Comparison of ENCODE assay signal across 2 cellular contexts in genomic region chr6:56663344-56663743, GRCh38.
TF ChIP-seq lines count a peak whose summit lies in the region.

No MANE protein-coding gene starts in this region.

TF ChIP-seq in A549, 52 proteins besides CTCF, POLR2A, EP300 and RAD21:
- TF ChIP-seq KDM5A (IDR thresholded peaks at IDR 0.05) (no peak), HES2 (IDR thresholded peaks at IDR 0.05) (no peak), EHF (CRISPR knock-in tag; IDR thresholded peaks at IDR 0.05) (no peak), ZFP36 (IDR thresholded peaks at IDR 0.05; ENCODE audit: borderline replicate concordance, partially characterized antibody) (no peak), ESRRA (IDR thresholded peaks at IDR 0.05; ENCODE audit: borderline replicate concordance, low read length) (no peak), HDAC2 (IDR thresholded peaks at IDR 0.05) (no peak), TP53 (CRISPR knock-in tag; IDR thresholded peaks at IDR 0.05) (no peak), NFE2L2 (conservative IDR thresholded peaks at IDR 0.05; ENCODE audit: low read length) (no peak), RARB (CRISPR knock-in tag; IDR thresholded peaks at IDR 0.05) (no peak), HOXB13 (CRISPR knock-in tag; IDR thresholded peaks at IDR 0.05; ENCODE audit: low read depth) (no peak), MAX (IDR thresholded peaks at IDR 0.05) (no peak)
- TF ChIP-seq, protein P1, sequence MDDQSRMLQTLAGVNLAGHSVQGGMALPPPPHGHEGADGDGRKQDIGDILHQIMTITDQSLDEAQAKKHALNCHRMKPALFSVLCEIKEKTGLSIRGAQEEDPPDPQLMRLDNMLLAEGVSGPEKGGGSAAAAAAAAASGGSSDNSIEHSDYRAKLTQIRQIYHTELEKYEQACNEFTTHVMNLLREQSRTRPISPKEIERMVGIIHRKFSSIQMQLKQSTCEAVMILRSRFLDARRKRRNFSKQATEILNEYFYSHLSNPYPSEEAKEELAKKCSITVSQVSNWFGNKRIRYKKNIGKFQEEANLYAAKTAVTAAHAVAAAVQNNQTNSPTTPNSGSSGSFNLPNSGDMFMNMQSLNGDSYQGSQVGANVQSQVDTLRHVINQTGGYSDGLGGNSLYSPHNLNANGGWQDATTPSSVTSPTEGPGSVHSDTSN (IDR thresholded peaks at IDR 0.05): no peak
- TF ChIP-seq, protein P2, sequence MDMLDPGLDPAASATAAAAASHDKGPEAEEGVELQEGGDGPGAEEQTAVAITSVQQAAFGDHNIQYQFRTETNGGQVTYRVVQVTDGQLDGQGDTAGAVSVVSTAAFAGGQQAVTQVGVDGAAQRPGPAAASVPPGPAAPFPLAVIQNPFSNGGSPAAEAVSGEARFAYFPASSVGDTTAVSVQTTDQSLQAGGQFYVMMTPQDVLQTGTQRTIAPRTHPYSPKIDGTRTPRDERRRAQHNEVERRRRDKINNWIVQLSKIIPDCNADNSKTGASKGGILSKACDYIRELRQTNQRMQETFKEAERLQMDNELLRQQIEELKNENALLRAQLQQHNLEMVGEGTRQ (IDR thresholded peaks at IDR 0.05): no peak

TF ChIP-seq in HCT116, 20 proteins besides CTCF, POLR2A, EP300 and RAD21:
- TF ChIP-seq ZNF274 (IDR thresholded peaks at IDR 0.05; ENCODE audit: low read depth, low read length) (no peak), YY1 (IDR thresholded peaks at IDR 0.05; ENCODE audit: extremely low read depth, insufficient replicate concordance, low read depth, low read length) (no peak), FOSL1 (IDR thresholded peaks at IDR 0.05; ENCODE audit: low read depth) (peak; percentile 26; the same call in 1 of the 2 replicates), EZH2 (IDR thresholded peaks at IDR 0.05) (no peak), CBX3 (IDR thresholded peaks at IDR 0.05; ENCODE audit: low read depth) (no peak), SIN3A (IDR thresholded peaks at IDR 0.05; ENCODE audit: low read depth) (no peak), ELF1 (IDR thresholded peaks at IDR 0.05; ENCODE audit: borderline replicate concordance, low read depth) (no peak), MAX (IDR thresholded peaks at IDR 0.05) (peak; percentile 86), SRF (IDR thresholded peaks at IDR 0.05; ENCODE audit: low read depth) (no peak; the same call in 1 of the 2 replicates), JUND (IDR thresholded peaks at IDR 0.05) (0 out of 2 replicates have a peak, but pooled peaks have one; percentile 22), CEBPB (IDR thresholded peaks at IDR 0.05; ENCODE audit: low read depth) (no peak), ZFX (IDR thresholded peaks at IDR 0.05) (no peak)
- TF ChIP-seq, protein P3, sequence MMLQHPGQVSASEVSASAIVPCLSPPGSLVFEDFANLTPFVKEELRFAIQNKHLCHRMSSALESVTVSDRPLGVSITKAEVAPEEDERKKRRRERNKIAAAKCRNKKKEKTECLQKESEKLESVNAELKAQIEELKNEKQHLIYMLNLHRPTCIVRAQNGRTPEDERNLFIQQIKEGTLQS (IDR thresholded peaks at IDR 0.05): no peak
